In genomic region chr7:87354749-87355148, GRCh38 we compare ENCODE assay signal across 15 cellular contexts. TPM values are rescaled to one million over a fixed set of nuclear protein-coding genes. Genes with fewer than 3 reads are reported as not detected.
A peak's percentile ranks its signal among the peaks of the same experiment; 100 is the strongest.
DNase-seq lines count a peak whose midpoint lies in the region; ATAC-seq, FAIRE-seq and TF ChIP-seq lines count a peak whose summit lies in the region.
"Had no signal": no experiment of that assay in that cellular context is flagged by ENCODE, and none has a peak within 500 bp of the region (broad histone marks: within the 10 kb centered on the region; RNA-seq: fewer than 3 reads in every experiment).

No MANE protein-coding gene starts in this region.

- H3K9me3 ChIP-seq in H1 (ENCODE audit: insufficient read depth in 2 of 2, low read depth in 1 of 2, low read length in 1 of 2) (peaks cover 40 to 43% of the 10 kb centered on the region in 2 experiments), sigmoid colon (no peaks in the 10 kb centered on the region)

- no peak overlapping the region for H2BK5ac ChIP-seq in H1 (ENCODE audit: low read depth, low read length)

- H3K23me2 ChIP-seq in H1 (ENCODE audit: low read depth, low read length) = no peaks in the 10 kb centered on the region

- no peak overlapping the region for H2BK120ac ChIP-seq in H1 (replicated peaks; ENCODE audit: low read depth, low read length)

- no peak overlapping the region for H3K56ac ChIP-seq in H1 (replicated peaks; ENCODE audit: insufficient read length, low read depth, low read length)

- H3K36me3 ChIP-seq in H1 (ENCODE audit: control insufficient read depth in 2 of 4, insufficient read depth in 4 of 4, low read length in 3 of 4) (peaks cover 0 to 59% (median 20%) of the 10 kb centered on the region in 4 experiments; a peak in 4 of 8 replicates), sigmoid colon (peaks cover 3 to 55% (median 19%) of the 10 kb centered on the region in 4 donors)

- no peak overlapping the region for H3K23ac ChIP-seq in H1 (ENCODE audit: insufficient read length)

- H2BK15ac ChIP-seq in H1 (ENCODE audit: low read length) = no peak overlapping the region

- no peak overlapping the region for H3K27ac ChIP-seq in H1 (ENCODE audit: low read depth, low read length)
- no peak overlapping the region for H3K27ac ChIP-seq in sigmoid colon
- H3K27ac ChIP-seq: body of pancreas had no signal

- H2AFZ ChIP-seq in H1 (ENCODE audit: low read length) = no peak overlapping the region

- 71% methylated on average over 3 of the region's 3 CpGs; no CpG with 5 or more reads in 1 of the 2 experiments for WGBS in H1 (ENCODE audit: extremely low coverage in 1 of 2, insufficient coverage in 1 of 2, insufficient read length in 1 of 2, insufficient replicate concordance in 2 of 2, low coverage in 1 of 2, low lambda C conversion rate in 2 of 2, missing lambda C conversion rate in 1 of 2), 2 experiments
- WGBS in sigmoid colon, 2 donors = 94 to 95% methylated on average over 3 of the region's 3 CpGs

- H2AK5ac ChIP-seq in H1 (ENCODE audit: low read depth, low read length) = no peak overlapping the region

- H3K4me1 ChIP-seq in H1 (replicated peaks in 1 of 4; ENCODE audit: control insufficient read depth in 3 of 4, insufficient read depth in 4 of 4, low read length in 3 of 4) = no peaks in the 10 kb centered on the region
- no peaks in the 10 kb centered on the region for H3K4me1 ChIP-seq in sigmoid colon
- H3K4me1 ChIP-seq: body of pancreas had no signal

- H2BK20ac ChIP-seq in H1 (ENCODE audit: low read length) = no peak overlapping the region

- no peak for TF ChIP-seq EP300 in H1 (IDR thresholded peaks at IDR 0.05; ENCODE audit: borderline replicate concordance in 1 of 2, low read depth in 2 of 2, low read length in 2 of 2)
- TF ChIP-seq EP300 in sigmoid colon (IDR thresholded peaks at IDR 0.05) = no peak

- H3K27me3 ChIP-seq in H1 (replicated peaks in 1 of 4; ENCODE audit: control insufficient read depth in 3 of 4, extremely low read depth in 1 of 4, insufficient read depth in 3 of 4, low read length in 3 of 4) (no peaks in the 10 kb centered on the region), sigmoid colon (no peaks in the 10 kb centered on the region)
- H3K27me3 ChIP-seq: body of pancreas had no signal

- no peak overlapping the region for H3K4ac ChIP-seq in H1 (replicated peaks; ENCODE audit: insufficient read length, low read depth, low read length)

- H4K5ac ChIP-seq in H1 (ENCODE audit: insufficient read length, low read depth, low read length) = no peak overlapping the region

- H4K8ac ChIP-seq in H1 (ENCODE audit: extremely low read depth, insufficient read depth, low read length) = no peak overlapping the region

- H3K4me2 ChIP-seq in H1 (ENCODE audit: insufficient read depth in 1 of 2, low read depth in 2 of 2, low read length in 2 of 2) = no peak overlapping the region

- H3K79me1 ChIP-seq in H1 (ENCODE audit: low read depth, low read length) = no peaks in the 10 kb centered on the region

- intact Hi-C loops in sigmoid colon (cut with DNase I) = no loop called here

- no peak for FAIRE-seq in H1 (lab: Jason Lieb, UNC)
- FAIRE-seq: A204.1 had no signal

- TF ChIP-seq RAD21 in H1 (IDR thresholded peaks at IDR 0.05 in 1 of 2, conservative IDR thresholded peaks at IDR 0.05 in 1 of 2; ENCODE audit: low read depth in 2 of 2, low read length in 2 of 2) = no peak

- no peak for TF ChIP-seq POLR2A in H1 (IDR thresholded peaks at IDR 0.05; ENCODE audit: control extremely low read depth in 1 of 2, low read depth in 2 of 2, low read length in 2 of 2)
- TF ChIP-seq POLR2A in sigmoid colon (IDR thresholded peaks at IDR 0.05) = no peak

- DNase-seq in NCI-H1417 (lab: John Stamatoyannopoulos, UW) (peak in 2 of 3 experiments; percentile 25 to 48), NCI-H1417 treated with DMSO at 0.1 percent for 48 hours (lab: John Stamatoyannopoulos, UW) (no peak), ELR (ENCODE audit: low read depth) (peak; percentile 47), NCI-H82 (lab: John Stamatoyannopoulos, UW) (peak; percentile 50), H1 (ENCODE audit: low read depth in 1 of 2, low spot score in 2 of 2) (no peak), sigmoid colon (no peak)
- DNase-seq in activated CD4-positive, alpha-beta T cell treated with anti-CD3 and anti-CD28 coated beads for 4 hours = no peak
- DNase-seq: activated CD4-positive, CD25-positive, alpha-beta regulatory T cell treated with anti-CD3 and anti-CD28 coated beads, Interleukin-2, amount 50 U/mL, for 72 hours; activated naive CD4-positive, alpha-beta T cell treated with anti-CD3 and anti-CD28 coated beads for 36 hours; body of pancreas; CD8-positive, alpha-beta T cell; left ventricle myocardium superior; NCI-H510A treated with DMSO at 0.1 percent for 48 hours had no signal

- no peak overlapping the region for H2BK12ac ChIP-seq in H1 (ENCODE audit: low read depth, low read length)

- no peak for TF ChIP-seq CTCF in H1 (IDR thresholded peaks at IDR 0.05; ENCODE audit: control extremely low read depth in 1 of 3, insufficient read depth in 1 of 3, low read depth in 1 of 3, low read length in 3 of 3)
- no peak for TF ChIP-seq CTCF in sigmoid colon (IDR thresholded peaks at IDR 0.05)

- ATAC-seq in GM19328 (IDR thresholded peaks at IDR 0.05; ENCODE audit: unreplicated experiment) = no peak
- ATAC-seq: body of pancreas; CD8-positive, alpha-beta T cell; left ventricle myocardium superior had no signal

- H3K18ac ChIP-seq in H1 (ENCODE audit: extremely low read depth, low read length) = no peak overlapping the region

- no peaks in the 10 kb centered on the region for H4K20me1 ChIP-seq in H1 (replicated peaks in 1 of 2; ENCODE audit: control insufficient read depth in 1 of 2, insufficient read depth in 2 of 2, low read length in 2 of 2)

- H3K14ac ChIP-seq in H1 (ENCODE audit: insufficient read length) = no peak overlapping the region

- POLR2A ChIA-PET in H1 (lab: Charles Lee; ENCODE audit: partially characterized antibody) = no interaction called here

- no peak overlapping the region for H3K9ac ChIP-seq in H1 (replicated peaks in 1 of 4; ENCODE audit: extremely low read depth in 1 of 4, low read depth in 3 of 4, low read length in 3 of 4)

- CTCF ChIA-PET in H1 (lab: Charles Lee; ENCODE audit: partially characterized antibody) = no interaction called here

- H3K4me3 ChIP-seq in H1 (ENCODE audit: extremely low read depth in 1 of 4, insufficient read depth in 2 of 4, low read depth in 3 of 4, low read length in 4 of 4) (no peak overlapping the region), sigmoid colon (no peak overlapping the region)
- H3K4me3 ChIP-seq: body of pancreas had no signal

- no peaks in the 10 kb centered on the region for H3K79me2 ChIP-seq in H1 (ENCODE audit: control insufficient read depth in 1 of 2, insufficient read depth in 2 of 2, low read length in 2 of 2)

- no peak overlapping the region for H4K91ac ChIP-seq in H1 (replicated peaks; ENCODE audit: insufficient read length, low read length)

TF ChIP-seq in H1, 55 proteins besides CTCF, POLR2A, EP300 and RAD21:
- TF ChIP-seq YY1 (IDR thresholded peaks at IDR 0.05; ENCODE audit: low read depth, low read length) (peak; percentile 11; the same call in 1 of the 2 replicates), TEAD4 (IDR thresholded peaks at IDR 0.05; ENCODE audit: low read depth, low read length) (no peak)
TF ChIP-seq in H1: peak in this region for 1.

RNA-seq across cellular contexts. Expression of gene CROT, which starts 9.3 kb away (rescaled TPM):
- 5.6 and 6.1 TPM in 2 replicates for total RNA-seq in H1 (2021; fragmentation: NEBNext Ultra II Directional; extraction: Animal tissue kit (Norgen Biotek cat#: 25700))
- 1.3 and 2.2 TPM in 2 replicates for polyA plus RNA-seq in H1 (2011; rRNA removed)
- polyA plus RNA-seq in H1 (2011; cell fraction: cytosol; rRNA removed) = 3.3 TPM
- polyA plus RNA-seq in H1 (2011; cell fraction: nucleus; rRNA removed) = 1.6 TPM
- 2.3 to 6.0 TPM (median 3.1 TPM) in 4 replicates for polyA plus RNA-seq in H1 (2012, experiment 1 of 2)
- polyA plus RNA-seq in H1 (2012, experiment 2 of 2) = 0.20 TPM
- polyA plus RNA-seq in H1 (2013, experiment 1 of 2) = 3.3 TPM
- polyA plus RNA-seq in H1 (2013, experiment 2 of 2) = 3.2 TPM
- polyA minus RNA-seq in H1 (2011; rRNA and poly(A)+ RNA removed) = 2.0 and 3.5 TPM in 2 replicates
- 0.51 TPM for polyA minus RNA-seq in H1 (2011; cell fraction: cytosol; rRNA and poly(A)+ RNA removed)
- 6.4 TPM for polyA minus RNA-seq in H1 (2011; cell fraction: nucleus; rRNA and poly(A)+ RNA removed)
- 10 to 100 TPM; 12.9 to 15.6 (median 14.0) TPM for total RNA-seq in sigmoid colon
- polyA plus RNA-seq in sigmoid colon = 10 to 100 TPM; 11.9 to 15.5 (median 13.8) TPM

Comparison
In these comparisons a context has a peak if more than half of its experiments do, and no peak if none do; other contexts are left out.
1. DNase-seq: peak in NCI-H1417 (2 of 3), ELR (single experiment) and NCI-H82 (single experiment); none in NCI-H1417 treated with DMSO at 0.1 percent for 48 hours (single experiment), H1 (0 of 2), sigmoid colon (single experiment) and activated CD4-positive, alpha-beta T cell treated with anti-CD3 and anti-CD28 coated beads for 4 hours (0 of 2).